ENCODE assay signal across 28 cellular contexts in the genomic region with DNA sequence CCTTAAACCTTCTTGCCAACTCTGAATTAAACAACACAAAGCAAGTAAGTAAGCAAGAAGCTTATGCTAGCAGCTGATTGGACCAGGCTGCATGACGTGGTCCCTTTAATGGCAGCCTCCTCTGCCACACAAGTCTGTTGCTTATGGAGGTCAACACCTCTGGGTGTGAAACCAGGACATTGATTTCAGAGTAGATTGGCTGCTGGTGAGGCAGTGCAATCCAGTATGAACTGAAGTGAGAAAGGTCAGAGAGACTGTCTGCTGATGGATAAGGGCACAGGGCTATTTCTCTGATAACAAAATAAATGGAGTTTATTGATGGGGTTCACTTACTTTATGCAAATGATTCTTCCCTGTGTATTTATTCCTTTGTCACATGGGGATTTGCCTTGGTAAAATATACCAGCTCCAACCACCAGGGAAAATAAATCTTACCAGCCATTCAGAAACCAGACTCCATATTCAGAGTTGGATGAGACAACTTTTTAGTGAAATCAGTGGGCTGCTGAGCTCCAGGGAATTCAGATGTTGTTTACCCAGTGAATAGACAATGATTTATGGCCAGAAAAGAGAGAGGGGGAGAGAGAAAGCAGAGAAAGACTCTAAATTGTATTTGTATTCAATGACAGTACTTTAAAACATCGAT.
DNase-seq lines count a peak whose midpoint lies in the region; ATAC-seq and TF ChIP-seq lines count a peak whose summit lies in the region.
"Had no signal": no experiment of that assay in that cellular context is flagged by ENCODE, and none has a peak within 500 bp of the region (broad histone marks: within the 10 kb centered on the region; RNA-seq: fewer than 3 reads in every experiment).

No MANE protein-coding gene starts in this region.

- intact Hi-C loops in PC-3 (cut with micrococcal nuclease), result no loop called here

- H3K9ac ChIP-seq in SK-N-SH, result no peak overlapping the region
- no peak overlapping the region for H3K9ac ChIP-seq in PC-3 (ENCODE audit: low read length)

- no peaks in the 10 kb centered on the region for H3K36me3 Mint-ChIP-seq in effector memory CD8-positive, alpha-beta T cell (ENCODE audit: insufficient read depth)
- no peaks in the 10 kb centered on the region for H3K36me3 Mint-ChIP-seq in activated T-helper 17 cell treated with anti-CD3 and anti-CD28 coated beads, Interleukin-2, amount 50 U/mL, for 72 hours (ENCODE audit: low read depth)
- H3K36me3 Mint-ChIP-seq: activated CD8-positive, alpha-beta memory T cell treated with anti-CD3 and anti-CD28 coated beads, Interleukin-2, amount 10 ng/mL, durations not matched to agents 7 days and 5 days; naive thymus-derived CD8-positive, alpha-beta T cell had no signal

- DNase-seq in SK-N-SH (no peak), PC-3 (peak; percentile 7), kidney glomerular epithelial cell (lab: John Stamatoyannopoulos, UW) (peak; percentile 6), retina (peak; percentile 14), AG08396 (ENCODE audit: low spot score) (no peak)
- no peak for DNase-seq in effector memory CD8-positive, alpha-beta T cell
- DNase-seq: activated B cell treated with CpG ODN at 0.5 μM for 24 hours; activated CD4-positive, alpha-beta T cell treated with anti-CD3 and anti-CD28 coated beads, Interleukin-2, amount 50 U/mL, for 1 hour; activated CD8-positive, alpha-beta memory T cell treated with anti-CD3 and anti-CD28 coated beads, Interleukin-2, amount 10 ng/mL, durations not matched to agents 7 days and 5 days; activated naive CD4-positive, alpha-beta T cell treated with anti-CD3 and anti-CD28 coated beads for 36 hours; activated T-cell treated with anti-CD3 and anti-CD28 coated beads, Interleukin-2, amount 50 U/mL, for 72 hours; amniotic stem cell; cortex of kidney; DMS153; esophagus squamous epithelium; left ventricle myocardium superior; naive thymus-derived CD8-positive, alpha-beta T cell; NCI-H1092 treated with DMSO at 0.1 percent for 48 hours; NCI-H2081; NK-92 treated with Interleukin-12 subunit alpha and Interleukin-12 subunit beta, amount 100 ng/mL, for 24 hours; pancreas; right lobe of liver; Right ventricle myocardium superior; stimulated activated CD4-positive, alpha-beta T cell treated with anti-CD3 and anti-CD28 coated beads, Interleukin-12 subunit alpha, Interleukin-12 subunit beta, amount 100 ng/mL, for 4 hours; stimulated activated CD4-positive, alpha-beta T cell treated with anti-CD3 and anti-CD28 coated beads, Interleukin-4, amount 100 ng/mL, for 1 hour; trophoblast cell had no signal

- 70% methylated on average over 2 of the region's 2 CpGs for WGBS in SK-N-SH (ENCODE audit: low lambda C conversion rate)

- peaks cover 0 to 16% of the 10 kb centered on the region in 2 experiments; a peak in 2 of 4 replicates for H3K4me1 ChIP-seq in SK-N-SH (ENCODE audit: control insufficient read depth in 1 of 2, insufficient read depth in 2 of 2, low read depth in 1 of 2, low read length in 1 of 2)
- H3K4me1 ChIP-seq in PC-3 (ENCODE audit: insufficient read depth, low read length), result no peaks in the 10 kb centered on the region
- H3K4me1 ChIP-seq: pancreas had no signal

- no peak overlapping the region for H3K4me2 ChIP-seq in SK-N-SH
- H3K4me2 ChIP-seq in PC-3 (ENCODE audit: low read length), result no peak overlapping the region

- POLR2A ChIA-PET in SK-N-SH (lab: Yijun Ruan, JAX) (no interaction called here), PC-3 (lab: Charles Lee; ENCODE audit: unreplicated experiment) (no interaction called here)

- no peaks in the 10 kb centered on the region for H4K20me1 ChIP-seq in SK-N-SH (ENCODE audit: insufficient read depth)
- H4K20me1 ChIP-seq in PC-3 (ENCODE audit: low read length), result no peaks in the 10 kb centered on the region

- no peak overlapping the region for H3K27ac Mint-ChIP-seq in effector memory CD8-positive, alpha-beta T cell
- no peak overlapping the region for H3K27ac Mint-ChIP-seq in activated T-helper 17 cell treated with anti-CD3 and anti-CD28 coated beads, Interleukin-2, amount 50 U/mL, for 72 hours
- H3K27ac Mint-ChIP-seq: activated B cell treated with CpG ODN at 0.5 μM for 24 hours; activated CD8-positive, alpha-beta memory T cell treated with anti-CD3 and anti-CD28 coated beads, Interleukin-2, amount 10 ng/mL, durations not matched to agents 7 days and 5 days; activated naive CD4-positive, alpha-beta T cell treated with anti-CD3 and anti-CD28 coated beads for 36 hours; activated T-cell treated with anti-CD3 and anti-CD28 coated beads, Interleukin-2, amount 50 U/mL, for 72 hours; naive thymus-derived CD8-positive, alpha-beta T cell had no signal

- H3F3A ChIP-seq in SK-N-SH (replicated peaks; ENCODE audit: insufficient read depth), result no peaks in the 10 kb centered on the region
- no peaks in the 10 kb centered on the region for H3F3A ChIP-seq in PC-3 (ENCODE audit: low read length, unreplicated experiment)

- no peak overlapping the region for H3K4me3 Mint-ChIP-seq in effector memory CD8-positive, alpha-beta T cell
- H3K4me3 Mint-ChIP-seq in activated T-helper 17 cell treated with anti-CD3 and anti-CD28 coated beads, Interleukin-2, amount 50 U/mL, for 72 hours, result no peak overlapping the region
- H3K4me3 Mint-ChIP-seq: activated B cell treated with CpG ODN at 0.5 μM for 24 hours; activated CD8-positive, alpha-beta memory T cell treated with anti-CD3 and anti-CD28 coated beads, Interleukin-2, amount 10 ng/mL, durations not matched to agents 7 days and 5 days; activated naive CD4-positive, alpha-beta T cell treated with anti-CD3 and anti-CD28 coated beads for 36 hours; activated T-cell treated with anti-CD3 and anti-CD28 coated beads, Interleukin-2, amount 50 U/mL, for 72 hours; naive thymus-derived CD8-positive, alpha-beta T cell had no signal

- CTCF ChIA-PET in SK-N-SH (lab: Yijun Ruan, JAX) (interaction anchor here (0.7 kb wide), 1 partner anchor 1415 kb away, joined by 3 read pairs; no protein-coding TSS in a partner anchor), PC-3 (lab: Charles Lee) (interaction anchor here (0.7 kb wide), 1 partner anchor 111 kb away, joined by 5 read pairs; no protein-coding TSS in a partner anchor)

- H3K4me1 Mint-ChIP-seq in effector memory CD8-positive, alpha-beta T cell (ENCODE audit: low read depth in 2 of 2), result no peaks in the 10 kb centered on the region
- no peaks in the 10 kb centered on the region for H3K4me1 Mint-ChIP-seq in activated T-helper 17 cell treated with anti-CD3 and anti-CD28 coated beads, Interleukin-2, amount 50 U/mL, for 72 hours
- H3K4me1 Mint-ChIP-seq: activated B cell treated with CpG ODN at 0.5 μM for 24 hours; activated CD8-positive, alpha-beta memory T cell treated with anti-CD3 and anti-CD28 coated beads, Interleukin-2, amount 10 ng/mL, durations not matched to agents 7 days and 5 days; naive thymus-derived CD8-positive, alpha-beta T cell had no signal

- no TSS peak for BruUV-seq in PC-3 (replicated peaks; lab: Mats Ljungman, UMichigan)

- H3K9me3 Mint-ChIP-seq in effector memory CD8-positive, alpha-beta T cell, result peaks cover 6 to 9% of the 10 kb centered on the region in 2 donors
- H3K9me3 Mint-ChIP-seq in activated T-helper 17 cell treated with anti-CD3 and anti-CD28 coated beads, Interleukin-2, amount 50 U/mL, for 72 hours, result no peaks in the 10 kb centered on the region
- H3K9me3 Mint-ChIP-seq: activated B cell treated with CpG ODN at 0.5 μM for 24 hours had no signal

- ATAC-seq in SK-N-SH treated with all-trans-retinoic acid at 6 μM for 48 hours (no peak), PC-3 (no peak)
- no peak for ATAC-seq in effector memory CD8-positive, alpha-beta T cell (replicated peaks)
- no peak for ATAC-seq in activated T-helper 17 cell treated with anti-CD3 and anti-CD28 coated beads, Interleukin-2, amount 50 U/mL, for 72 hours (replicated peaks)
- ATAC-seq: activated CD8-positive, alpha-beta memory T cell treated with anti-CD3 and anti-CD28 coated beads, Interleukin-2, amount 10 ng/mL, durations not matched to agents 7 days and 5 days; activated T-cell treated with anti-CD3 and anti-CD28 coated beads, Interleukin-2, amount 50 U/mL, for 72 hours; left ventricle myocardium superior; naive thymus-derived CD8-positive, alpha-beta T cell; pancreas had no signal

- H3K9me2 ChIP-seq in SK-N-SH (no peaks in the 10 kb centered on the region), PC-3 (replicated peaks; ENCODE audit: low read length) (no peaks in the 10 kb centered on the region)

- H3K9me3 ChIP-seq in SK-N-SH (no peaks in the 10 kb centered on the region), PC-3 (ENCODE audit: low read length) (no peaks in the 10 kb centered on the region)
- H3K9me3 ChIP-seq: esophagus squamous epithelium, pancreas, right lobe of liver had no signal

- H2AFZ ChIP-seq in SK-N-SH (ENCODE audit: low read depth) (no peak overlapping the region), PC-3 (ENCODE audit: low read length) (no peak overlapping the region)

- no peak for TF ChIP-seq RAD21 in SK-N-SH (IDR thresholded peaks at IDR 0.05; ENCODE audit: low read length)

- H3K36me3 ChIP-seq in SK-N-SH (replicated peaks in 1 of 2; ENCODE audit: control insufficient read depth in 1 of 2, insufficient read depth in 2 of 2, low read length in 1 of 2) (no peaks in the 10 kb centered on the region), PC-3 (ENCODE audit: low read depth, low read length) (no peaks in the 10 kb centered on the region)
- H3K36me3 ChIP-seq: esophagus squamous epithelium, pancreas, right lobe of liver had no signal

- H3K27ac ChIP-seq in SK-N-SH (ENCODE audit: low read depth in 2 of 2, low read length in 1 of 2) (no peak overlapping the region), PC-3 (ENCODE audit: low read length) (no peak overlapping the region)
- H3K27ac ChIP-seq: esophagus squamous epithelium, pancreas, right lobe of liver had no signal

- H3K27me3 ChIP-seq in SK-N-SH (ENCODE audit: insufficient read depth) (no peaks in the 10 kb centered on the region), PC-3 (ENCODE audit: low read length) (no peaks in the 10 kb centered on the region)
- H3K27me3 ChIP-seq: esophagus squamous epithelium, pancreas, right lobe of liver had no signal

- peak; percentile 20; the same call in 1 of the 2 replicates for TF ChIP-seq CTCF in SK-N-SH (IDR thresholded peaks at IDR 0.05)
- 0 out of 2 replicates have a peak, but pooled peaks have one; percentile 24 for TF ChIP-seq CTCF in PC-3 (conservative IDR thresholded peaks at IDR 0.05; ENCODE audit: low read depth, low read length)

- no peaks in the 10 kb centered on the region for H3K27me3 Mint-ChIP-seq in effector memory CD8-positive, alpha-beta T cell
- peaks cover 5% of the 10 kb centered on the region for H3K27me3 Mint-ChIP-seq in activated T-helper 17 cell treated with anti-CD3 and anti-CD28 coated beads, Interleukin-2, amount 50 U/mL, for 72 hours

- no peak for TF ChIP-seq EP300 in SK-N-SH (IDR thresholded peaks at IDR 0.05; ENCODE audit: borderline replicate concordance in 1 of 2, low read depth in 1 of 2, low read length in 1 of 2)

- H3K4me3 ChIP-seq in SK-N-SH (ENCODE audit: low read depth in 2 of 2, low read length in 1 of 2), result no peak overlapping the region
- H3K4me3 ChIP-seq in PC-3 (ENCODE audit: low read length), result no peak overlapping the region
- H3K4me3 ChIP-seq: esophagus squamous epithelium, pancreas, right lobe of liver had no signal

- no peaks in the 10 kb centered on the region for H3K79me2 ChIP-seq in SK-N-SH (ENCODE audit: insufficient read depth)
- no peaks in the 10 kb centered on the region for H3K79me2 ChIP-seq in PC-3 (ENCODE audit: low read length)

TF ChIP-seq in SK-N-SH treated with all-trans-retinoic acid at 6 μM for 48 hours, 23 proteins besides CTCF, POLR2A, EP300 and RAD21 (continues in another document):
- TF ChIP-seq ZNF8 (CRISPR knock-in tag; IDR thresholded peaks at IDR 0.05) (no peak), ZFP30 (CRISPR knock-in tag; IDR thresholded peaks at IDR 0.05) (no peak)

Comparison
In these comparisons a context has a peak if more than half of its experiments do, and no peak if none do; other contexts are left out.
1. DNase-seq: peak in PC-3 (single experiment), kidney glomerular epithelial cell (single experiment) and retina (single experiment); none in SK-N-SH (single experiment), effector memory CD8-positive, alpha-beta T cell (0 of 3) and AG08396 (single experiment).